Comparison of ENCODE assay signal across 1 cellular context in the genomic region with DNA sequence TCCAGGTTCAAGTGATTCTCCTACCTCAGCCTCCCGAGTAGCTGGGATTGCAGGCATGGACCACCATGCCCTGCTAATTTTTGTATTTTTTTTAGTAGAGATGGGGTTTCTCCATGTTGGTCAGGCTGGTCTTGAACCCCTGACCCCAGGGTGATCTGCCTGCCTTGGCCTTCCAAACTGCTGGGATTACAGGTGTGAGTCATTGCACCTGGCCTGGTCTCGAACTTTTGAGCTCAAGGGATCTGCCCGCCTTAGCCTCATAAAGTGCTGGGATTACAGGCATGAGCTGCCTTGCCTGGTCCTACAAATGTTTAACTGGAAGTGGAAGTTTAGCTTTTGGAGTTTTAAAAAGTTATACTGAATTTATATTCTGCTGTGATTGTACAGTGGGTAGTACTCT.
TF ChIP-seq lines count a peak whose summit lies in the region.

No MANE protein-coding gene starts in this region.

TF ChIP-seq in HEK293T, 16 proteins besides CTCF, POLR2A, EP300 and RAD21 (continued from another document):
- TF ChIP-seq ZNF384 (IDR thresholded peaks at IDR 0.05) (no peak), L3MBTL2 (conservative IDR thresholded peaks at IDR 0.05) (no peak), CTBP1 (IDR thresholded peaks at IDR 0.05; ENCODE audit: borderline replicate concordance) (no peak), HDGF (IDR thresholded peaks at IDR 0.05; ENCODE audit: borderline replicate concordance) (no peak), FOXK2 (IDR thresholded peaks at IDR 0.05) (no peak), NFRKB (IDR thresholded peaks at IDR 0.05) (no peak), TARDBP (IDR thresholded peaks at IDR 0.05) (no peak), FOXA1 (IDR thresholded peaks at IDR 0.05) (no peak), SP1 (IDR thresholded peaks at IDR 0.05) (no peak), BHLHE40 (IDR thresholded peaks at IDR 0.05; ENCODE audit: borderline replicate concordance) (no peak), SUZ12 (IDR thresholded peaks at IDR 0.05) (no peak)
- TF ChIP-seq, protein P1, sequence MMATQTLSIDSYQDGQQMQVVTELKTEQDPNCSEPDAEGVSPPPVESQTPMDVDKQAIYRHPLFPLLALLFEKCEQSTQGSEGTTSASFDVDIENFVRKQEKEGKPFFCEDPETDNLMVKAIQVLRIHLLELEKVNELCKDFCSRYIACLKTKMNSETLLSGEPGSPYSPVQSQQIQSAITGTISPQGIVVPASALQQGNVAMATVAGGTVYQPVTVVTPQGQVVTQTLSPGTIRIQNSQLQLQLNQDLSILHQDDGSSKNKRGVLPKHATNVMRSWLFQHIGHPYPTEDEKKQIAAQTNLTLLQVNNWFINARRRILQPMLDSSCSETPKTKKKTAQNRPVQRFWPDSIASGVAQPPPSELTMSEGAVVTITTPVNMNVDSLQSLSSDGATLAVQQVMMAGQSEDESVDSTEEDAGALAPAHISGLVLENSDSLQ (IDR thresholded peaks at IDR 0.05), result no peak
